In the genomic region with DNA sequence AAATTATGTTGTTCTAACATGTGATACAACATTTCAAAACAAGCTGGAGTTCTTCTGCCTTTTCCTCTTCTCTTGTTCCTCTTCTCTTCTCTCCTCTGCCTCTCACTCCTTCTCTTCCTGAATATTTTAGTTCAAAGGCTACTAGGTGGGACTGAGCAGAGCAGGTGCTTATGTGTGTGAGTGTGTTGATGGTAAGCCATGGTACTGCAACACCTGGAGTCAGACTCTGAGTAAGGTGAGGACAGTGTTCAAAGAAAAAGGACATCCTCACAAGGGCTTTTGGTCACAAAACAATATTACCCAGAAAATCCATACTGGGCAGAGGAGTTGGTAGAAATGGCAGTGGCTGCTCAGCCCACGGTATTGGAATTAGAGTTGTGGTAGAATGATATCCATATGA, we compare ENCODE assay signal across 25 cellular contexts.
"Had no signal": no experiment of that assay in that cellular context is flagged by ENCODE, and none has a peak within 500 bp of the region (broad histone marks: within the 10 kb centered on the region; RNA-seq: fewer than 3 reads in every experiment).

No MANE protein-coding gene starts in this region.

- H3K4me1 Mint-ChIP-seq: neural crest cell had no signal

- H3K36me3 Mint-ChIP-seq: memory B cell, natural killer cell, type B pancreatic cell had no signal

- H3K27me3 ChIP-seq: esophagus squamous epithelium, neutrophil, pancreas, right lobe of liver, testis, tibial artery had no signal

- H3K9me3 Mint-ChIP-seq: neural crest cell, type B pancreatic cell had no signal

- ATAC-seq: natural killer cell, pancreas, right lobe of liver had no signal

- H3K9me3 ChIP-seq: esophagus squamous epithelium, neutrophil, pancreas, right lobe of liver, testis, tibial artery had no signal

- H3K4me1 ChIP-seq: esophagus squamous epithelium, pancreas, right lobe of liver, testis, tibial artery had no signal

- FAIRE-seq: endometrium, keratinocyte, urothelium cell line had no signal

- H3K4me3 ChIP-seq: coronary artery, esophagus squamous epithelium, lung, pancreas, right lobe of liver, testis, tibial artery had no signal

- H3K27ac Mint-ChIP-seq: memory B cell, natural killer cell, progenitor cell of endocrine pancreas, type B pancreatic cell had no signal

- DNase-seq: dermis blood vessel endothelial cell; effector memory CD4-positive, alpha-beta T cell; erythroblast; esophagus squamous epithelium; hypothalamus; natural killer cell; pancreas; right lobe of liver; small intestine; stimulated activated CD4-positive, alpha-beta T cell treated with anti-CD3 and anti-CD28 coated beads, Interleukin-15, amount 100 ng/mL, for 24 hours; stimulated activated CD4-positive, alpha-beta T cell treated with anti-CD3 and anti-CD28 coated beads, Interleukin-2, amount 100 ng/mL, for 48 hours; stimulated activated naive CD4-positive, alpha-beta T cell; substantia nigra; testis; tibial artery had no signal

- H3K36me3 ChIP-seq: esophagus squamous epithelium, neutrophil, pancreas, right lobe of liver, tibial artery had no signal

- H3K4me3 Mint-ChIP-seq: memory B cell, natural killer cell, neural crest cell, type B pancreatic cell had no signal

- H3K27ac ChIP-seq: coronary artery, esophagus squamous epithelium, neutrophil, pancreas, right lobe of liver, testis, tibial artery had no signal

- H3K27me3 Mint-ChIP-seq: memory B cell, progenitor cell of endocrine pancreas, type B pancreatic cell had no signal
